Comparison of ENCODE assay signal across 1 cellular context in genomic region chr17:63842540-63843386, GRCh38.
TF ChIP-seq lines count a peak whose summit lies in the region.

SMARCD2 (minus strand) TSS chr17:63842685; CDS start chr17:63842674, 11 bp downstream.

TF ChIP-seq in GM12878, 131 proteins besides CTCF, POLR2A, EP300 and RAD21 (continued from another document and continues in another):
- TF ChIP-seq PRDM15 (CRISPR knock-in tag; IDR thresholded peaks at IDR 0.05) (no peak), ATF3 (IDR thresholded peaks at IDR 0.05; ENCODE audit: borderline replicate concordance, extremely low read depth, low read depth, low read length) (no peak), NR2C1 (IDR thresholded peaks at IDR 0.05) (peak; percentile 100), ASH2L (IDR thresholded peaks at IDR 0.05; ENCODE audit: borderline replicate concordance, low read depth) (0 out of 2 replicates have a peak, but pooled peaks have one; percentile 22), POU2F2 (IDR thresholded peaks at IDR 0.05; ENCODE audit: borderline replicate concordance, low read depth, low read length) (peak; percentile 72; the same call in 1 of the 3 replicates), SREBF2 (IDR thresholded peaks at IDR 0.05; ENCODE audit: low read length) (no peak), ZNF384 (IDR thresholded peaks at IDR 0.05; ENCODE audit: borderline replicate concordance, low read depth, low read length) (no peak), GABPA (IDR thresholded peaks at IDR 0.05; ENCODE audit: low read depth) (peak; percentile 84), ZBED1 (IDR thresholded peaks at IDR 0.05; ENCODE audit: borderline replicate concordance) (no peak), SUPT20H (IDR thresholded peaks at IDR 0.05; ENCODE audit: borderline replicate concordance, control insufficient read depth, low read depth, low read length) (no peak), E2F4 (IDR thresholded peaks at IDR 0.05; ENCODE audit: low read depth, low read length) (no peak), ZNF217 (IDR thresholded peaks at IDR 0.05) (peak; percentile 87), MEF2B (IDR thresholded peaks at IDR 0.05; ENCODE audit: partially characterized antibody, poor library complexity, severe bottlenecking) (peak; percentile 37), ZZZ3 (IDR thresholded peaks at IDR 0.05; ENCODE audit: control insufficient read depth, insufficient read length, low read depth) (no peak), SIN3A (IDR thresholded peaks at IDR 0.05; ENCODE audit: low read depth, low read length) (peak; percentile 83), HCFC1 (IDR thresholded peaks at IDR 0.05; ENCODE audit: low read length) (peak; percentile 52), TAF1 (IDR thresholded peaks at IDR 0.05; ENCODE audit: borderline replicate concordance, low read depth, low read length) (peak; percentile 89), SUZ12 (IDR thresholded peaks at IDR 0.05; ENCODE audit: unreplicated experiment) (no peak), TCF3 (IDR thresholded peaks at IDR 0.05; ENCODE audit: borderline replicate concordance, insufficient read depth, low read depth, low read length) (peak; percentile 54; the same call in 1 of the 2 replicates), ETV6 (conservative IDR thresholded peaks at IDR 0.05 in 1 of 2, IDR thresholded peaks at IDR 0.05 in 1 of 2; ENCODE audit: borderline replicate concordance in 1 of 2, low read depth in 1 of 2) (peak in 1 of 2 experiments; percentile 61; a peak in 2 of 4 replicates), FOS (IDR thresholded peaks at IDR 0.05; ENCODE audit: borderline replicate concordance, extremely low read depth, insufficient read length) (no peak), KLF5 (IDR thresholded peaks at IDR 0.05; ENCODE audit: partially characterized antibody) (peak; percentile 94), ZSCAN29 (IDR thresholded peaks at IDR 0.05) (peak; percentile 99), ZNF622 (IDR thresholded peaks at IDR 0.05) (no peak), ZBTB33 (IDR thresholded peaks at IDR 0.05) (no peak), SREBF1 (IDR thresholded peaks at IDR 0.05; ENCODE audit: low read length) (peak; percentile 95), SPI1 (IDR thresholded peaks at IDR 0.05; ENCODE audit: borderline replicate concordance, insufficient read depth, low read depth, low read length) (no peak; the same call in 1 of the 2 replicates), E4F1 (IDR thresholded peaks at IDR 0.05; ENCODE audit: borderline replicate concordance, partially characterized antibody) (peak; percentile 85), TARDBP (IDR thresholded peaks at IDR 0.05; ENCODE audit: borderline replicate concordance) (peak; percentile 42; the same call in 1 of the 2 replicates), STAT3 (IDR thresholded peaks at IDR 0.05; ENCODE audit: low read depth, low read length) (peak; percentile 97), BCLAF1 (IDR thresholded peaks at IDR 0.05) (peak; percentile 74; the same call in 1 of the 2 replicates), CREM (IDR thresholded peaks at IDR 0.05; ENCODE audit: low read depth) (peak; percentile 62), ATF2 (IDR thresholded peaks at IDR 0.05; ENCODE audit: low read length) (no peak; the same call in none of the 2 replicates), RBBP5 (conservative IDR thresholded peaks at IDR 0.05) (no peak), RCOR1 (conservative IDR thresholded peaks at IDR 0.05; ENCODE audit: low read depth, low read length) (peak; percentile 76; the same call in 1 of the 2 replicates), MTA2 (IDR thresholded peaks at IDR 0.05; ENCODE audit: low read depth) (peak; percentile 98), DPF2 (IDR thresholded peaks at IDR 0.05) (peak; percentile 85), MYB (IDR thresholded peaks at IDR 0.05; ENCODE audit: borderline replicate concordance, low read depth, low read length) (0 out of 2 replicates have a peak, but pooled peaks have one; percentile 13), ZNF24 (IDR thresholded peaks at IDR 0.05) (peak; percentile 67; the same call in 1 of the 2 replicates), E2F8 (IDR thresholded peaks at IDR 0.05; ENCODE audit: low read depth, partially characterized antibody) (peak; percentile 27), RELA (IDR thresholded peaks at IDR 0.05; ENCODE audit: borderline replicate concordance, partially characterized antibody) (peak; percentile 77), FOXK2 (IDR thresholded peaks at IDR 0.05) (no peak), SKIL (IDR thresholded peaks at IDR 0.05; ENCODE audit: low read depth, poor library complexity, severe bottlenecking) (peak; percentile 80)
